Comparison of ENCODE assay signal across 28 cellular contexts in the genomic region with DNA sequence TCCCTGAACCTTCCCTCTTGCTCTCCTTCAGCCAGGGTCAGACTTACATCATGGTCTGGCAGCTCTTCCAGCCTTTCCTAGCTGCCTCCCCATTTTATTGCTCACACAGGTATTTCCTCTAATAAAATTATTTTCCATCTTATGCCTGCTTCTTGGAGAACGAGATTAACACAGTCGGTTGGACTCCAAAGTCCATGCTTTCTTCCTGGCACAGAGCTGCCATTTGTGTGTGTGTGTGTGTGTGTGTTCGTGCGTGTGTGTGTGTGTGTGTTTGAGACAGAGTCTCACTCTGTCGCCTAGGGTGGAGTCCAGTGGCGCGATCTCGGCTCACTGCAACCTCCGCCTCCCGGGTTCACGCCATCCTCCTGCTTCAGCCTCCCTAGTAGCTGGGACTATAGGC. TPM values are rescaled to one million over a fixed set of nuclear protein-coding genes. Genes with fewer than 3 reads are reported as not detected.
"Had no signal": no experiment of that assay in that cellular context is flagged by ENCODE, and none has a peak within 500 bp of the region (broad histone marks: within the 10 kb centered on the region; RNA-seq: fewer than 3 reads in every experiment).

No MANE protein-coding gene starts in this region.

- H3K36me3 Mint-ChIP-seq: neural progenitor cell had no signal

- ATAC-seq: left lobe of liver; naive thymus-derived CD4-positive, alpha-beta T cell; right cardiac atrium; stimulated activated memory B cell treated with anti-CD40 and anti-IgM and Interleukin-4, amounts not matched to agents 10 μg/mL and 1 μg/mL and 100 μg/mL, for 72 hours; stimulated activated naive CD8-positive, alpha-beta T cell treated with anti-CD3 and anti-CD28 coated beads, Interleukin-15, Interleukin-2, amounts not matched to agents 100 U/mL and 50 U/mL, for 24 hours had no signal

- H3K27ac ChIP-seq: coronary artery, esophagus squamous epithelium, neural progenitor cell, prostate gland, sigmoid colon, spleen, testis, tibial artery, upper lobe of left lung had no signal

- H3K27ac Mint-ChIP-seq: mesothelial cell of epicardium; nephron; neural progenitor cell; stimulated activated memory B cell treated with anti-CD40 and anti-IgM and Interleukin-4, amounts not matched to agents 10 μg/mL and 1 μg/mL and 100 μg/mL, for 72 hours had no signal

- H3K4me1 Mint-ChIP-seq: mesothelial cell of epicardium; naive thymus-derived CD4-positive, alpha-beta T cell; nephron; neural progenitor cell; stimulated activated memory B cell treated with anti-CD40 and anti-IgM and Interleukin-4, amounts not matched to agents 10 μg/mL and 1 μg/mL and 100 μg/mL, for 72 hours had no signal

- H3K36me3 ChIP-seq: esophagus squamous epithelium, neural progenitor cell, prostate gland, sigmoid colon, spleen, tibial artery, upper lobe of left lung had no signal

- DNase-seq: dermis blood vessel endothelial cell; effector memory CD4-positive, alpha-beta T cell; erythroblast; esophagus squamous epithelium; mesenchymal stem cell; naive thymus-derived CD4-positive, alpha-beta T cell; right cardiac atrium; sigmoid colon; spleen; stimulated activated CD4-positive, alpha-beta T cell treated with anti-CD3 and anti-CD28 coated beads, Interleukin-4, amount 100 ng/mL, for 4 hours; stimulated activated naive CD8-positive, alpha-beta T cell treated with anti-CD3 and anti-CD28 coated beads, Interleukin-15, Interleukin-2, amounts not matched to agents 100 U/mL and 50 U/mL, for 24 hours; substantia nigra; testis; tibial artery; upper lobe of left lung had no signal

- H3K4me3 Mint-ChIP-seq: mesothelial cell of epicardium; naive thymus-derived CD4-positive, alpha-beta T cell; nephron; neural progenitor cell; stimulated activated memory B cell treated with anti-CD40 and anti-IgM and Interleukin-4, amounts not matched to agents 10 μg/mL and 1 μg/mL and 100 μg/mL, for 72 hours had no signal

- H3K27me3 ChIP-seq: esophagus squamous epithelium, sigmoid colon, spleen, testis, tibial artery, upper lobe of left lung had no signal

- H3K4me1 ChIP-seq: esophagus squamous epithelium, neural progenitor cell, prostate gland, sigmoid colon, spleen, testis, tibial artery, upper lobe of left lung had no signal

- H3K9me3 ChIP-seq: esophagus squamous epithelium, prostate gland, sigmoid colon, testis, tibial artery, upper lobe of left lung had no signal

- H3K4me3 ChIP-seq: coronary artery, esophagus squamous epithelium, neural progenitor cell, prostate gland, sigmoid colon, spleen, tibial artery, upper lobe of left lung had no signal

RNA-seq across cellular contexts. Expression of a gene that starts 15.5 kb away (rescaled TPM):
- total RNA-seq: chondrocyte; dermis blood vessel endothelial cell; endothelial cell of umbilical vein; esophagus squamous epithelium; frontal cortex; left lobe of liver; lung microvascular endothelial cell; mesothelial cell of epicardium; naive thymus-derived CD4-positive, alpha-beta T cell; osteoblast; renal cortical epithelial cell; sigmoid colon; spleen had no signal
